In genomic region chr13:42394361-42395065, GRCh38 we compare ENCODE assay signal across 14 cellular contexts.
DNase-seq lines count a peak whose midpoint lies in the region; ATAC-seq and TF ChIP-seq lines count a peak whose summit lies in the region.
"Had no signal": no experiment of that assay in that cellular context is flagged by ENCODE, and none has a peak within 500 bp of the region (broad histone marks: within the 10 kb centered on the region; RNA-seq: fewer than 3 reads in every experiment).

No MANE protein-coding gene starts in this region.

- peak overlapping the region; percentile 89 for H3K4me3 Mint-ChIP-seq in activated T-helper 1 cell treated with anti-CD3 and anti-CD28 coated beads, Interleukin-12 subunit alpha, Interleukin-12 subunit beta, Interleukin-2, Interleukin-4 antibody, amounts not matched to agents 30 ng/mL and 10 ng/mL and 1 ng/mL, durations not matched to agents 14 hours and 24 hours and 36 hours
- H3K4me3 Mint-ChIP-seq in natural killer cell = peak overlapping the region; percentile 77

- intact Hi-C loops in activated T-helper 1 cell treated with anti-CD3 and anti-CD28 coated beads, Interleukin-12 subunit alpha, Interleukin-12 subunit beta, Interleukin-2, Interleukin-4 antibody, amounts not matched to agents 30 ng/mL and 10 ng/mL and 1 ng/mL, durations not matched to agents 14 hours and 24 hours and 36 hours (cut with micrococcal nuclease) = loop anchor here (10.0 kb wide), 5 partner anchors 350 to 1390 kb away; partner anchors contain the start of genes DGKH and EPSTI1
- intact Hi-C loops in natural killer cell (cut with micrococcal nuclease) = loop anchor here (5.0 kb wide), 1 partner anchor 183 kb away; no protein-coding TSS in a partner anchor

- H3K27me3 Mint-ChIP-seq in activated T-helper 1 cell treated with anti-CD3 and anti-CD28 coated beads, Interleukin-12 subunit alpha, Interleukin-12 subunit beta, Interleukin-2, Interleukin-4 antibody, amounts not matched to agents 30 ng/mL and 10 ng/mL and 1 ng/mL, durations not matched to agents 14 hours and 24 hours and 36 hours (ENCODE audit: insufficient read depth) = no peaks in the 10 kb centered on the region
- peaks cover 0 to 3% of the 10 kb centered on the region in 2 donors for H3K27me3 Mint-ChIP-seq in natural killer cell (ENCODE audit: low read depth in 2 of 2)

- DNase-seq in activated CD8-positive, alpha-beta memory T cell treated with anti-CD3 and anti-CD28 coated beads for 24 hours = peak; percentile 67
- no peak for DNase-seq in activated CD8-positive, alpha-beta memory T cell treated with anti-CD3 and anti-CD28 coated beads, Interleukin-2, amount 50 U/mL, for 4 hours
- DNase-seq in activated T-helper 1 cell treated with anti-CD3 and anti-CD28 coated beads, Interleukin-12 subunit alpha, Interleukin-12 subunit beta, Interleukin-2, Interleukin-4 antibody, amounts not matched to agents 30 ng/mL and 10 ng/mL and 1 ng/mL, durations not matched to agents 14 hours and 24 hours and 36 hours (ENCODE audit: low spot score) = no peak
- DNase-seq in natural killer cell = no peak
- DNase-seq in activated CD4-positive, CD25-positive, alpha-beta regulatory T cell treated with anti-CD3 and anti-CD28 coated beads, Interleukin-2, amount 50 U/mL, for 72 hours = no peak
- DNase-seq: KBM-7, mesendoderm, NCI-H1417 treated with DMSO at 0.1 percent for 48 hours, nucleus accumbens, SJCRH30, WERI-Rb-1 had no signal

- H3K9me3 Mint-ChIP-seq in activated T-helper 1 cell treated with anti-CD3 and anti-CD28 coated beads, Interleukin-12 subunit alpha, Interleukin-12 subunit beta, Interleukin-2, Interleukin-4 antibody, amounts not matched to agents 30 ng/mL and 10 ng/mL and 1 ng/mL, durations not matched to agents 14 hours and 24 hours and 36 hours = peaks cover 4% of the 10 kb centered on the region
- no peaks in the 10 kb centered on the region for H3K9me3 Mint-ChIP-seq in natural killer cell

- peaks cover 25% of the 10 kb centered on the region for H3K36me3 Mint-ChIP-seq in activated T-helper 1 cell treated with anti-CD3 and anti-CD28 coated beads, Interleukin-12 subunit alpha, Interleukin-12 subunit beta, Interleukin-2, Interleukin-4 antibody, amounts not matched to agents 30 ng/mL and 10 ng/mL and 1 ng/mL, durations not matched to agents 14 hours and 24 hours and 36 hours (ENCODE audit: low read depth)
- no peaks in the 10 kb centered on the region for H3K36me3 Mint-ChIP-seq in natural killer cell

- TF ChIP-seq CTCF in natural killer cell (IDR thresholded peaks at IDR 0.05) = no peak

- ATAC-seq in GM19395 (IDR thresholded peaks at IDR 0.05; ENCODE audit: unreplicated experiment) (peak; percentile 3), natural killer cell (no peak), GM19463 (IDR thresholded peaks at IDR 0.05; ENCODE audit: unreplicated experiment) (no peak), GM18861 (IDR thresholded peaks at IDR 0.05; ENCODE audit: unreplicated experiment) (no peak)

- peak overlapping the region; percentile 100 for H3K27ac Mint-ChIP-seq in activated T-helper 1 cell treated with anti-CD3 and anti-CD28 coated beads, Interleukin-12 subunit alpha, Interleukin-12 subunit beta, Interleukin-2, Interleukin-4 antibody, amounts not matched to agents 30 ng/mL and 10 ng/mL and 1 ng/mL, durations not matched to agents 14 hours and 24 hours and 36 hours
- peak overlapping the region; percentile 88 to 90 for H3K27ac Mint-ChIP-seq in natural killer cell

- H3K4me1 Mint-ChIP-seq in activated T-helper 1 cell treated with anti-CD3 and anti-CD28 coated beads, Interleukin-12 subunit alpha, Interleukin-12 subunit beta, Interleukin-2, Interleukin-4 antibody, amounts not matched to agents 30 ng/mL and 10 ng/mL and 1 ng/mL, durations not matched to agents 14 hours and 24 hours and 36 hours (ENCODE audit: low read depth) = peaks cover 78% of the 10 kb centered on the region
- peaks cover 57 to 64% of the 10 kb centered on the region in 2 donors for H3K4me1 Mint-ChIP-seq in natural killer cell
